Comparison of ENCODE assay signal across 35 cellular contexts in genomic region chr19:40472516-40472915, GRCh38.
"Had no signal": no experiment of that assay in that cellular context is flagged by ENCODE, and none has a peak within 500 bp of the region (broad histone marks: within the 10 kb centered on the region; RNA-seq: fewer than 3 reads in every experiment).

No MANE protein-coding gene starts in this region.

- H3K36me3 ChIP-seq: MG63 had no signal

- H3K4me3 ChIP-seq: MG63 had no signal

- H3K9me3 ChIP-seq: MG63 had no signal

- DNase-seq: Karpas-422, Kasumi-1, MG63, MM.1S, MV-4-11, NCI-H1048, NCI-H1092, NCI-H1092 treated with DMSO at 0.1 percent for 48 hours, NCI-H1105, NCI-H1105 treated with DMSO at 0.1 percent for 48 hours, NCI-H1417, NCI-H1417 treated with DMSO at 0.1 percent for 48 hours, NCI-H1436, NCI-H1436 treated with DMSO at 0.1 percent for 48 hours, NCI-H146, NCI-H1694, NCI-H1694 treated with DMSO at 0.1 percent for 48 hours, NCI-H187, NCI-H187 treated with DMSO at 0.1 percent for 48 hours, NCI-H1930, NCI-H2029, NCI-H2029 treated with DMSO at 0.1 percent for 48 hours, NCI-H2081, NCI-H2081 treated with DMSO at 0.1 percent for 48 hours, NCI-H2107, NCI-H2171, NCI-H2171 treated with DMSO at 0.1 percent for 48 hours, NCI-H2227 treated with DMSO at 0.1 percent for 48 hours, NCI-H226, NCI-H345, NCI-H446, NCI-H446 treated with DMSO at 0.1 percent for 48 hours, NCI-H510A, NCI-H510A treated with DMSO at 0.1 percent for 48 hours, NCI-H524 had no signal

- H3K27me3 ChIP-seq: MG63 had no signal
